In genomic region chr6:10355115-10355702, GRCh38 we compare ENCODE assay signal across 1 cellular context.
TF ChIP-seq lines count a peak whose summit lies in the region.

No MANE protein-coding gene starts in this region.

TF ChIP-seq in WTC11, 78 proteins besides CTCF, POLR2A, EP300 and RAD21 (continued from another document):
- no peak for TF ChIP-seq MLX (CRISPR knock-in tag; IDR thresholded peaks at IDR 0.05)
- no peak for TF ChIP-seq HMGXB4 (CRISPR knock-in tag; IDR thresholded peaks at IDR 0.05)
- TF ChIP-seq ZNF425 (CRISPR knock-in tag; conservative IDR thresholded peaks at IDR 0.05): no peak
- no peak for TF ChIP-seq PREB (CRISPR knock-in tag; IDR thresholded peaks at IDR 0.05; ENCODE audit: borderline replicate concordance)
- TF ChIP-seq ZNF532 (CRISPR knock-in tag; IDR thresholded peaks at IDR 0.05; ENCODE audit: borderline replicate concordance): no peak
- no peak for TF ChIP-seq ZNF512 (CRISPR knock-in tag; IDR thresholded peaks at IDR 0.05; ENCODE audit: borderline replicate concordance)
- TF ChIP-seq MYBL2 (CRISPR knock-in tag; IDR thresholded peaks at IDR 0.05): no peak
- TF ChIP-seq STAT6 (CRISPR knock-in tag; conservative IDR thresholded peaks at IDR 0.05; ENCODE audit: low read depth): no peak
- no peak for TF ChIP-seq FOXP1 (CRISPR knock-in tag; IDR thresholded peaks at IDR 0.05; ENCODE audit: borderline replicate concordance)
- no peak for TF ChIP-seq NFATC4 (CRISPR knock-in tag; IDR thresholded peaks at IDR 0.05)
TF ChIP-seq in WTC11: peak in this region for 0.
